ENCODE assay signal across 14 cellular contexts in the genomic region with DNA sequence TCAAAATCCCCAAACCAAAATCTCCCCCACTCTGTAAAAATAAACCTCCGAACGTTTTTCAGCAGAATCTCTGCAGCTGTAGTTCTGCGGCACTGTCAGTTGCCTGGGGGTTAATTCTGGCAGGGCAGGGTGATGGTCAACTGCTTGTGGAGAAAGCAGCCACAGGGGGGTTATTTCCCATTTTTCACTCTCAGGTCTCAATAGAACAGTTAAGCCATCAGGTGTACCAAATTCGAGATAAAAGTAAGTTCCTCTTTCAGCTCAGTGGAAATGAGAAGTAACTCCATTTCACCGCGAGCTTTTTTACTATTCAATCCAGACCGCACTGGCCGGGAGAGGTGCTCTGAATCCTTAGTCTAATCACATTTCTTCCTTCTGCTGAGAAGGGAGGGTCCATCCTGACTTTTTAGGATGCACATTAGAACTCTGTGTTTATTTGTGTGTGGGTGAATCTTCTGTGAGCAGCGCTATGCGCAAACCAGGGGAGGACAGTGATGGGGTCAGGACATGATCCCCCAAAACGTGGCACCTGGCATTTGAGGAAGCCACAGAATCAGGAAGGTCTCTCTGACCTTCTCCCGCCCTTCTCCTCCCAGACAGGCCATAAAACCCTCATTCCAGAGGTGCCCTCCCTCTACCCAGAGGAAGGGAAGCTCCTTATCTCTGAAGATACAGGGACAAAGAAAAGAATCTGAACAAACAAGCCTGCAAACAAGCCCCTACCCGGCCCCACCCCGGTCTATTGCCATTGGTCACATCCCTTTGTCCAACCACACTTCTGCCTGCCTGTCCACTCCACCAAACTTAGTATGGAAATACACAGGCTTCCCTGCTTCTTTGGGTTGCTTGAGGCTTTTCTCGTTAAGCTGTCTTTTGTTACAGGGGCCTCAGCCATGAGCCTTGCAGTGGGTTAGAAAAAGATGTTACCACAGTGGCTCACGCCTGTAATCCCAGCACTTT.
DNase-seq lines count a peak whose midpoint lies in the region; ATAC-seq and TF ChIP-seq lines count a peak whose summit lies in the region.
"Had no signal": no experiment of that assay in that cellular context is flagged by ENCODE, and none has a peak within 500 bp of the region (broad histone marks: within the 10 kb centered on the region; RNA-seq: fewer than 3 reads in every experiment).

No MANE protein-coding gene starts in this region.

- POLR2A ChIA-PET in activated B cell treated with CpG ODN at 0.5 μM for 24 hours (lab: Charles Lee) = interaction anchor here (1.0 to 1.3 kb wide), 3 partner anchors 9 to 54 kb away, joined by 3 to 4 read pairs (median 3); no protein-coding TSS in a partner anchor

- no peak overlapping the region for H3K27ac Mint-ChIP-seq in activated B cell treated with CpG ODN at 0.5 μM for 24 hours
- H3K27ac Mint-ChIP-seq: activated CD4-positive, alpha-beta T cell treated with anti-CD3 and anti-CD28 coated beads, Interleukin-2, amount 10 ng/mL, durations not matched to agents 24 days and 14 days; activated naive CD8-positive, alpha-beta T cell; type B pancreatic cell had no signal

- DNase-seq in CD1c-positive myeloid dendritic cell (ENCODE audit: extremely low spot score) = peak; percentile 63
- no peak for DNase-seq in activated B cell treated with CpG ODN at 0.5 μM for 24 hours
- no peak for DNase-seq in stimulated activated CD4-positive, alpha-beta T cell treated with anti-CD3 and anti-CD28 coated beads, Interleukin-2, amount 100 ng/mL, for 48 hours
- no peak for DNase-seq in activated CD4-positive, CD25-positive, alpha-beta regulatory T cell treated with anti-CD3 and anti-CD28 coated beads, Interleukin-2, amount 50 U/mL, for 72 hours
- DNase-seq in activated T-cell treated with anti-CD3 and anti-CD28 coated beads, Interleukin-2, amount 50 U/mL, for 48 hours = no peak
- no peak for DNase-seq in effector CD4-positive, alpha-beta T cell
- DNase-seq: activated CD4-positive, alpha-beta T cell treated with anti-CD3 and anti-CD28 coated beads, Interleukin-2, amount 10 ng/mL, durations not matched to agents 24 days and 14 days; nucleus accumbens; stimulated activated CD4-positive, alpha-beta T cell treated with anti-CD3 and anti-CD28 coated beads, Interleukin-4, amount 100 ng/mL, for 4 hours had no signal

- H3K4me1 Mint-ChIP-seq in activated B cell treated with CpG ODN at 0.5 μM for 24 hours = peaks cover 21% of the 10 kb centered on the region
- H3K4me1 Mint-ChIP-seq: activated CD4-positive, alpha-beta T cell treated with anti-CD3 and anti-CD28 coated beads, Interleukin-2, amount 10 ng/mL, durations not matched to agents 24 days and 14 days had no signal

- peaks cover 7% of the 10 kb centered on the region for H3K9me3 Mint-ChIP-seq in activated B cell treated with CpG ODN at 0.5 μM for 24 hours

- ATAC-seq in GM19438 (IDR thresholded peaks at IDR 0.05; ENCODE audit: low read depth, unreplicated experiment) (peak; percentile 91), HG03342 (IDR thresholded peaks at IDR 0.05; ENCODE audit: unreplicated experiment) (peak; percentile 79), activated B cell treated with CpG ODN at 0.5 μM for 24 hours (ENCODE audit: low read depth) (peak; percentile 83)
- ATAC-seq: Panc1 had no signal

- CTCF ChIA-PET in activated B cell treated with CpG ODN at 0.5 μM for 24 hours (lab: Charles Lee) = interaction anchor here (1.1 to 2.0 kb wide), 2 partner anchors 14 to 806 kb away, joined by 4 to 8 read pairs; no protein-coding TSS in a partner anchor

- intact Hi-C loops in activated B cell treated with CpG ODN at 0.5 μM for 24 hours (cut with micrococcal nuclease) = loop anchor here (1.0 kb wide), 1 partner anchor 9 kb away; no protein-coding TSS in a partner anchor

- H3K4me3 Mint-ChIP-seq in activated B cell treated with CpG ODN at 0.5 μM for 24 hours = peak overlapping the region; percentile 32
- H3K4me3 Mint-ChIP-seq: activated CD4-positive, alpha-beta T cell treated with anti-CD3 and anti-CD28 coated beads, Interleukin-2, amount 10 ng/mL, durations not matched to agents 24 days and 14 days; activated naive CD8-positive, alpha-beta T cell; type B pancreatic cell had no signal

- no peaks in the 10 kb centered on the region for H3K36me3 Mint-ChIP-seq in activated B cell treated with CpG ODN at 0.5 μM for 24 hours (ENCODE audit: low read depth)
- H3K36me3 Mint-ChIP-seq: activated naive CD8-positive, alpha-beta T cell had no signal

- no peak for TF ChIP-seq CTCF in activated B cell treated with CpG ODN at 0.5 μM for 24 hours (IDR thresholded peaks at IDR 0.05)

- peaks cover 2% of the 10 kb centered on the region for H3K27me3 Mint-ChIP-seq in activated B cell treated with CpG ODN at 0.5 μM for 24 hours
- H3K27me3 Mint-ChIP-seq: type B pancreatic cell had no signal
